ENCODE assay signal across 9 cellular contexts in genomic region chr2:45962522-45962921, GRCh38.
DNase-seq lines count a peak whose midpoint lies in the region; ATAC-seq and TF ChIP-seq lines count a peak whose summit lies in the region.
"Had no signal": no experiment of that assay in that cellular context is flagged by ENCODE, and none has a peak within 500 bp of the region (broad histone marks: within the 10 kb centered on the region; RNA-seq: fewer than 3 reads in every experiment).

No MANE protein-coding gene starts in this region.

- no peaks in the 10 kb centered on the region for H3K27me3 ChIP-seq in colonic mucosa
- no peaks in the 10 kb centered on the region for H3K27me3 ChIP-seq in lung (ENCODE audit: control insufficient read depth, insufficient read depth)

- TF ChIP-seq CTCF in colonic mucosa (IDR thresholded peaks at IDR 0.05) (no peak), lung (IDR thresholded peaks at IDR 0.05; ENCODE audit: control extremely low read depth, extremely low read depth) (no peak)

- no peak overlapping the region for H3K9ac ChIP-seq in colonic mucosa (ENCODE audit: low read depth in 2 of 2, low read length in 2 of 2)

- H3K36me3 ChIP-seq in colonic mucosa: no peaks in the 10 kb centered on the region
- H3K36me3 ChIP-seq in lung (ENCODE audit: control insufficient read depth in 2 of 2, insufficient read depth in 2 of 2, low read length in 2 of 2): no peaks in the 10 kb centered on the region

- ATAC-seq in lung (ENCODE audit: insufficient read depth, low FRiP score) (no peak), GM21723 (IDR thresholded peaks at IDR 0.05; ENCODE audit: unreplicated experiment) (no peak), HG03159 (IDR thresholded peaks at IDR 0.05; ENCODE audit: unreplicated experiment) (no peak)

- DNase-seq in activated CD8-positive, alpha-beta memory T cell treated with anti-CD3 and anti-CD28 coated beads for 24 hours: peak; percentile 4
- no peak for DNase-seq in activated CD8-positive, alpha-beta memory T cell treated with anti-CD3 and anti-CD28 coated beads, Interleukin-2, amount 50 U/mL, for 48 hours
- DNase-seq in colonic mucosa (peak; percentile 38), lung (ENCODE audit: low spot score) (peak; percentile 45), NCI-H1930 (lab: John Stamatoyannopoulos, UW) (no peak), NAMALWA (ENCODE audit: low spot score) (no peak)
- DNase-seq: activated CD4-positive, alpha-beta T cell treated with anti-CD3 and anti-CD28 coated beads, Interleukin-2, amount 10 ng/mL, durations not matched to agents 7 days and 5 days had no signal

- H3K9me3 ChIP-seq in colonic mucosa (no peaks in the 10 kb centered on the region), lung (ENCODE audit: control insufficient read depth in 2 of 2, insufficient read depth in 1 of 2, low read length in 1 of 2) (no peaks in the 10 kb centered on the region)

- intact Hi-C loops in colonic mucosa (cut with DNase I): no loop called here

- WGBS in lung, 2 donors: 32 to 69% methylated on average over 5 of the region's 5 CpGs

- H3K4me1 ChIP-seq in colonic mucosa: peaks cover 4% of the 10 kb centered on the region
- peaks cover 21 to 39% of the 10 kb centered on the region in 2 donors for H3K4me1 ChIP-seq in lung (ENCODE audit: control insufficient read depth in 2 of 2, insufficient read depth in 2 of 2, low read length in 2 of 2)

- no peak overlapping the region for H3K27ac ChIP-seq in colonic mucosa
- H3K27ac ChIP-seq in lung (ENCODE audit: low read depth in 1 of 2, low read length in 1 of 2): peak overlapping the region; percentile 4 to 10

- H3K4me3 ChIP-seq in colonic mucosa (no peak overlapping the region), lung (no peak overlapping the region)

Comparison
In these comparisons a context has a peak if more than half of its experiments do, and no peak if none do; other contexts are left out.
1. DNase-seq: peak in activated CD8-positive, alpha-beta memory T cell treated with anti-CD3 and anti-CD28 coated beads for 24 hours (single experiment), colonic mucosa (single experiment) and lung (single experiment); none in activated CD8-positive, alpha-beta memory T cell treated with anti-CD3 and anti-CD28 coated beads, Interleukin-2, amount 50 U/mL, for 48 hours (single experiment), NCI-H1930 (0 of 2) and NAMALWA (single experiment).